In the genomic region with DNA sequence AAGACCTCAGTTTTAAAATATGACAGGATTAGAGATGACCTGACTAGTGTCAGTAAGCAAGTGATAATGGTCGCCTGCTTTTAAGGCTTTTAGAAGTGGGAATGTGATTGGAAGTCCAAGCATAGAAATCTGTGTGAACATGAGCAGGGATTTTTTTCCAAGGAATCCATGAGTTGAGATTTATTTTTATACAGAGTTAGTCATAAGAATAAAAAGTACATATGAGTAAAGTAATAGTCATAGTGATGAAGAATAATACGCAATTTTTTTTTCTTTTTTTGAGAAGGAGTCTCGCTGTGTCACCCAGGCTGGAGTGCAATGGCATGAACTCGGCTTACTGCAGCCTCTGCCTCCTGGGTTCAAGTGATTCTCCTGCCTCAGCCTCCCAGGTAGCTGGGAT, we compare ENCODE assay signal across 13 cellular contexts. TPM values are rescaled to one million over a fixed set of nuclear protein-coding genes. Genes with fewer than 3 reads are reported as not detected.
DNase-seq lines count a peak whose midpoint lies in the region; ATAC-seq, FAIRE-seq and TF ChIP-seq lines count a peak whose summit lies in the region.
"Had no signal": no experiment of that assay in that cellular context is flagged by ENCODE, and none has a peak within 500 bp of the region (broad histone marks: within the 10 kb centered on the region; RNA-seq: fewer than 3 reads in every experiment).

No MANE protein-coding gene starts in this region.

- no peak overlapping the region for H3K4me2 ChIP-seq in A549

- POLR2A ChIA-PET in A549 (lab: Yijun Ruan, JAX) = no interaction called here

- intact Hi-C loops in activated T-helper 2 cell treated with anti-CD3 and anti-CD28 coated beads, Interferon-gamma antibody, Interleukin-2, Interleukin-4, amounts not matched to agents 10 μg/mL and 5 μg/mL and 100 μg/mL, durations not matched to agents 14 hours and 24 hours and 36 hours (cut with micrococcal nuclease) = loop anchor here (5.0 kb wide), 1 partner anchor 59 kb away; a partner anchor contains a TSS
- intact Hi-C loops in right lobe of liver (cut with DNase I) = no loop called here

- CTCF ChIA-PET in A549 (lab: Yijun Ruan, JAX) = interaction anchor here (1.6 kb wide), 1 partner anchor 28 kb away, joined by 4 read pairs; a partner anchor contains a TSS

- H3K27ac ChIP-seq in A549 (no peak overlapping the region), right lobe of liver (no peak overlapping the region)

- peaks cover 31% of the 10 kb centered on the region for H3K36me3 Mint-ChIP-seq in activated T-helper 2 cell treated with anti-CD3 and anti-CD28 coated beads, Interferon-gamma antibody, Interleukin-2, Interleukin-4, amounts not matched to agents 10 μg/mL and 5 μg/mL and 100 μg/mL, durations not matched to agents 14 hours and 24 hours and 36 hours (ENCODE audit: low read depth)
- peaks cover 0 to 9% (median 4%) of the 10 kb centered on the region in 3 donors for H3K36me3 Mint-ChIP-seq in immature natural killer cell

- H3K9me3 Mint-ChIP-seq in activated T-helper 2 cell treated with anti-CD3 and anti-CD28 coated beads, Interferon-gamma antibody, Interleukin-2, Interleukin-4, amounts not matched to agents 10 μg/mL and 5 μg/mL and 100 μg/mL, durations not matched to agents 14 hours and 24 hours and 36 hours = peaks cover 12% of the 10 kb centered on the region
- H3K9me3 Mint-ChIP-seq in immature natural killer cell = peaks cover 0 to 1% (median 0%) of the 10 kb centered on the region in 6 donors

- no peak for TF ChIP-seq RAD21 in A549 (conservative IDR thresholded peaks at IDR 0.05 in 1 of 2, IDR thresholded peaks at IDR 0.05 in 1 of 2)

- TF ChIP-seq CTCF in A549 (IDR thresholded peaks at IDR 0.05) = no peak
- TF ChIP-seq CTCF in right lobe of liver (IDR thresholded peaks at IDR 0.05) = no peak

- DNase-seq in A549 (ENCODE audit: low read depth in 1 of 2, low spot score in 1 of 2) (no peak), ELR (ENCODE audit: low read depth) (peak; percentile 82), immature natural killer cell (no peak), iPS-NIHi7 (ENCODE audit: extremely low spot score) (no peak), SK-N-DZ (ENCODE audit: low spot score) (no peak), right lobe of liver (no peak)
- DNase-seq in activated T-helper 2 cell treated with anti-CD3 and anti-CD28 coated beads, Interferon-gamma antibody, Interleukin-2, Interleukin-4, amounts not matched to agents 10 μg/mL and 5 μg/mL and 100 μg/mL, durations not matched to agents 14 hours and 24 hours and 36 hours (ENCODE audit: low spot score) = no peak
- DNase-seq: NCI-H774, occipital lobe, SIG-M5 had no signal

- H3K4me3 ChIP-seq in A549 (no peak overlapping the region), right lobe of liver (no peak overlapping the region)
- H3K4me3 ChIP-seq: BLaER1, HAP-1 had no signal

- no peaks in the 10 kb centered on the region for H3K36me3 ChIP-seq in right lobe of liver
- H3K36me3 ChIP-seq: HAP-1 had no signal

- H3K4me1 ChIP-seq in A549 = peaks cover 11% of the 10 kb centered on the region; the same call in 2 of the 3 replicates
- H3K4me1 ChIP-seq in right lobe of liver = peaks cover 0 to 14% (median 2%) of the 10 kb centered on the region in 4 donors

- no peaks in the 10 kb centered on the region for H3K27me3 Mint-ChIP-seq in activated T-helper 2 cell treated with anti-CD3 and anti-CD28 coated beads, Interferon-gamma antibody, Interleukin-2, Interleukin-4, amounts not matched to agents 10 μg/mL and 5 μg/mL and 100 μg/mL, durations not matched to agents 14 hours and 24 hours and 36 hours (ENCODE audit: low read depth)
- peaks cover 5 to 13% (median 10%) of the 10 kb centered on the region in 3 donors for H3K27me3 Mint-ChIP-seq in immature natural killer cell (ENCODE audit: low read depth in 3 of 3)

- peak; percentile 98 for FAIRE-seq in A549 (lab: Jason Lieb, UNC)

- ATAC-seq in A549 = no peak
- ATAC-seq in HG03354 (IDR thresholded peaks at IDR 0.05; ENCODE audit: poor library complexity, severe bottlenecking, unreplicated experiment) = no peak
- ATAC-seq in right lobe of liver = no peak

- peak overlapping the region; percentile 37 for H3K27ac Mint-ChIP-seq in activated T-helper 2 cell treated with anti-CD3 and anti-CD28 coated beads, Interferon-gamma antibody, Interleukin-2, Interleukin-4, amounts not matched to agents 10 μg/mL and 5 μg/mL and 100 μg/mL, durations not matched to agents 14 hours and 24 hours and 36 hours
- peak overlapping the region; percentile 93 to 97 (median 96) for H3K27ac Mint-ChIP-seq in immature natural killer cell

- H3K4me3 Mint-ChIP-seq in activated T-helper 2 cell treated with anti-CD3 and anti-CD28 coated beads, Interferon-gamma antibody, Interleukin-2, Interleukin-4, amounts not matched to agents 10 μg/mL and 5 μg/mL and 100 μg/mL, durations not matched to agents 14 hours and 24 hours and 36 hours (ENCODE audit: low read depth) = peak overlapping the region; percentile 98
- H3K4me3 Mint-ChIP-seq in immature natural killer cell = peak overlapping the region; percentile 91 to 98 (median 97)

- WGBS in A549 (ENCODE audit: missing lambda C conversion rate) = 75% methylated on average over 4 of the region's 4 CpGs
- WGBS in right lobe of liver (ENCODE audit: insufficient coverage, low coverage, low lambda C conversion rate, missing lambda C conversion rate) = 92% methylated on average over 4 of the region's 4 CpGs

- H3K9me3 ChIP-seq in A549 = peaks cover 25% of the 10 kb centered on the region
- H3K9me3 ChIP-seq in right lobe of liver = no peaks in the 10 kb centered on the region

- H3K27me3 ChIP-seq in right lobe of liver = no peaks in the 10 kb centered on the region
- H3K27me3 ChIP-seq: BLaER1 had no signal

- TF ChIP-seq EP300 in A549 (IDR thresholded peaks at IDR 0.05) = no peak

- TF ChIP-seq POLR2A in A549 (IDR thresholded peaks at IDR 0.05; ENCODE audit: low read length) = no peak
- TF ChIP-seq POLR2A in right lobe of liver (IDR thresholded peaks at IDR 0.05) = no peak

- peaks cover 22% of the 10 kb centered on the region for H3K4me1 Mint-ChIP-seq in activated T-helper 2 cell treated with anti-CD3 and anti-CD28 coated beads, Interferon-gamma antibody, Interleukin-2, Interleukin-4, amounts not matched to agents 10 μg/mL and 5 μg/mL and 100 μg/mL, durations not matched to agents 14 hours and 24 hours and 36 hours (ENCODE audit: low read depth)
- peaks cover 31 to 35% of the 10 kb centered on the region in 2 donors for H3K4me1 Mint-ChIP-seq in immature natural killer cell

TF ChIP-seq in A549, 52 proteins besides CTCF, POLR2A, EP300 and RAD21 (continues in another document):
- TF ChIP-seq ZNF302 (CRISPR knock-in tag; IDR thresholded peaks at IDR 0.05) = no peak
- TF ChIP-seq RARB (CRISPR knock-in tag; IDR thresholded peaks at IDR 0.05) = no peak
- TF ChIP-seq HOXA7 (CRISPR knock-in tag; IDR thresholded peaks at IDR 0.05) = no peak
- no peak for TF ChIP-seq KDM1A (IDR thresholded peaks at IDR 0.05; ENCODE audit: low read depth)
- TF ChIP-seq KDM5A (IDR thresholded peaks at IDR 0.05) = no peak

RNA-seq across cellular contexts. Expression of a gene that starts 1.7 kb away (rescaled TPM):
- 6.0 and 6.4 TPM in 2 replicates for polyA plus RNA-seq in A549 (2011; rRNA removed)
- 0.78 and 0.95 TPM in 2 replicates for polyA plus RNA-seq in A549 (2012; cell fraction: cytosol; rRNA removed)
- 0.93 and 0.97 TPM in 2 replicates for polyA plus RNA-seq in A549 (2012; cell fraction: nucleus; rRNA removed)
- 3.1 to 3.8 TPM (median 3.7 TPM) in 3 replicates for polyA plus RNA-seq in A549 (2017; fragmentation: RNase III; extraction: RNeasy Plus Mini Kit Qiagen cat#74134 plus additional on column Dnase treatment)
- polyA minus RNA-seq in A549 (2011; rRNA and poly(A)+ RNA removed) = 8.5 and 13.3 TPM in 2 replicates
- 4.6 and 5.2 TPM in 2 replicates for total RNA-seq in activated T-helper 2 cell treated with anti-CD3 and anti-CD28 coated beads, Interferon-gamma antibody, Interleukin-2, Interleukin-4, amounts not matched to agents 10 μg/mL and 5 μg/mL and 100 μg/mL, durations not matched to agents 14 hours and 24 hours and 36 hours
- 1 to 10 TPM in 2 of 3 donors, not detected in 1; 2.4 to 2.5 TPM for polyA plus RNA-seq in immature natural killer cell
- polyA plus RNA-seq in SK-N-DZ (2014; cell fraction: cytosol; rRNA removed) = 2.2 and 4.3 TPM in 2 replicates
- polyA plus RNA-seq in SK-N-DZ (2014; cell fraction: nucleus; rRNA removed) = 2.2 and 2.5 TPM in 2 replicates
- 1 to 10 TPM; 1.5 to 5.4 (median 3.5) TPM for total RNA-seq in right lobe of liver

RNA-seq across cellular contexts. Expression of a gene that starts 27.5 kb away (rescaled TPM):
- polyA plus RNA-seq in A549 (2011; rRNA removed) = 192 and 208 TPM in 2 replicates
- polyA plus RNA-seq in A549 (2012; cell fraction: cytosol; rRNA removed) = 371 and 460 TPM in 2 replicates
- polyA plus RNA-seq in A549 (2012; cell fraction: nucleus; rRNA removed) = 457 and 591 TPM in 2 replicates
- 276 to 295 TPM (median 284 TPM) in 3 replicates for polyA plus RNA-seq in A549 (2017; fragmentation: RNase III; extraction: RNeasy Plus Mini Kit Qiagen cat#74134 plus additional on column Dnase treatment)
- 147 and 219 TPM in 2 replicates for polyA minus RNA-seq in A549 (2011; rRNA and poly(A)+ RNA removed)
- 169 and 174 TPM in 2 replicates for total RNA-seq in activated T-helper 2 cell treated with anti-CD3 and anti-CD28 coated beads, Interferon-gamma antibody, Interleukin-2, Interleukin-4, amounts not matched to agents 10 μg/mL and 5 μg/mL and 100 μg/mL, durations not matched to agents 14 hours and 24 hours and 36 hours
- polyA plus RNA-seq in immature natural killer cell = 100 to 1,000 TPM; 113 to 133 (median 127) TPM
- 221 and 276 TPM in 2 replicates for polyA plus RNA-seq in SK-N-DZ (2014; cell fraction: cytosol; rRNA removed)
- polyA plus RNA-seq in SK-N-DZ (2014; cell fraction: nucleus; rRNA removed) = 143 and 167 TPM in 2 replicates
- total RNA-seq in right lobe of liver = 100 to 1,000 TPM in 1 of 6 experiments, 10 to 100 TPM in 5; 40.0 to 106 (median 52.5) TPM

RNA-seq across cellular contexts. Expression of a gene that starts 57.5 kb away (rescaled TPM):
- polyA plus RNA-seq in A549 (2011; rRNA removed) (10.0 and 15.7 TPM in 2 replicates), A549 (2017; fragmentation: RNase III; extraction: RNeasy Plus Mini Kit Qiagen cat#74134 plus additional on column Dnase treatment) (7.1 to 10.3 TPM (median 8.7 TPM) in 3 replicates), immature natural killer cell (10 to 100 TPM in 1 of 3 donors, 1 to 10 TPM in 2; 7.1 to 10.6 (median 9.5) TPM)
- polyA plus RNA-seq in A549 (2012; cell fraction: cytosol; rRNA removed) = 2.7 and 3.7 TPM in 2 replicates
- polyA plus RNA-seq in A549 (2012; cell fraction: nucleus; rRNA removed) = 1.8 and 3.1 TPM in 2 replicates
- 21.9 and 27.0 TPM in 2 replicates for polyA minus RNA-seq in A549 (2011; rRNA and poly(A)+ RNA removed)
- total RNA-seq in activated T-helper 2 cell treated with anti-CD3 and anti-CD28 coated beads, Interferon-gamma antibody, Interleukin-2, Interleukin-4, amounts not matched to agents 10 μg/mL and 5 μg/mL and 100 μg/mL, durations not matched to agents 14 hours and 24 hours and 36 hours = 19.5 and 20.5 TPM in 2 replicates
- 10.8 and 31.1 TPM in 2 replicates for polyA plus RNA-seq in SK-N-DZ (2014; cell fraction: cytosol; rRNA removed)
- 25.6 and 30.7 TPM in 2 replicates for polyA plus RNA-seq in SK-N-DZ (2014; cell fraction: nucleus; rRNA removed)
- total RNA-seq in right lobe of liver = 1 to 10 TPM; 3.2 to 9.6 (median 5.8) TPM
